8 cellular contexts compared by ENCODE assay signal in the genomic region with DNA sequence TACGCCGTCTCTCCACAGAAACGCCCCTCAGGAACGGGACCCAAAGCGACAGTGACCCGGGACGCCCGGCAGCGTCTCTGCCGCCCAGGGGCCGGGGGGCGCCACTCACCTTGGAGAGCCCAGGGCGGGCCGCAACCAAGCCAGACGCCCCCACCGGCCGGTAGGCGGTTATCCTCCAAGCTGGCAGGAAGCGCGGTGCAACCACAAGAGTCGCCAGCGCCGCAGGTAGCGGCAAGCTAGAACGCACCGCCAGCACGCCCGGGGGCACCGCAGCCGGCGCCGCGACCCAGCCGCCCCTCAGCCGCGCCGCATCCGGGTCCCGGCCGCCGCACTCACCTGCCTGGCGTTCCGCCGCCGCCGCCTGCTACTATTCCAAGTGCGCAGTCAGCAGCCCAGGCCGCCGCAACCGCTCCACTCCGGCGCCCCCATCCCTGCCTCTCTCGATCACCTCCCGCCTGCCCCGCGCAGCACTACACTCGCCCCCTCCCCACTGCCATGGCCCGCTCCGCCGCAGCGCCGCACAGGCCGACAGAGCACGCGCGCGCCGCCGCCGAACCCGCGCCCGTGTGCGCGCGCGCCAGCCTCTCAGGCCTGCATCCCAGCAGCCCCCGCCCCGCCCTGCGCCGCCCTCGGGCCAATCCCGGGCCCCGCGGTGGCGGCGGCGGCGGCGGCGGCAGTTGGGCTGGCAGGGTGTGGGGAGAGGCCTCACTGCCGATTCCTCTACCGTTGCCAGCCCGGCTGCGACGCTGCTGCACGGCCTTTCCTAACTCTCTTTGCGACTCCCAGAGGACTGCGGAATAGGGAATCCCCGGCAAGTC. TPM values are rescaled to one million over a fixed set of nuclear protein-coding genes. Genes with fewer than 3 reads are reported as not detected.
DNase-seq lines count a peak whose midpoint lies in the region; ATAC-seq and TF ChIP-seq lines count a peak whose summit lies in the region.

Gene PIK3CB, minus strand, starts transcription at position 570 of the 818 bp plus-strand sequence. CDS start 75,585 bp downstream, outside the sequence.

- H3F3A ChIP-seq in neural progenitor cell (ENCODE audit: low read depth): peaks cover 30% of the 10 kb centered on the region

- peak within 1 kb of the TSS; percentile 91 for H3K4me3 Mint-ChIP-seq in neural progenitor cell

- peak within 1 kb of the TSS; percentile 85 for H3K4me3 ChIP-seq in RWPE2 (ENCODE audit: severe bottlenecking)
- H3K4me3 ChIP-seq in fibroblast of the aortic adventitia (ENCODE audit: low read depth, low read length): peak within 1 kb of the TSS; percentile 83
- peak within 1 kb of the TSS; percentile 95 for H3K4me3 ChIP-seq in neural progenitor cell

- H3K36me3 Mint-ChIP-seq in neural progenitor cell: peaks cover 17% of the 10 kb centered on the region

- H3K4me1 ChIP-seq in RWPE2 (ENCODE audit: insufficient read depth, poor library complexity, severe bottlenecking): peaks cover 3% of the 10 kb centered on the region
- H3K4me1 ChIP-seq in neural progenitor cell: peaks cover 12% of the 10 kb centered on the region

- ATAC-seq in GM21825 (IDR thresholded peaks at IDR 0.05; ENCODE audit: unreplicated experiment) (peak; percentile 89), RWPE2 (ENCODE audit: low read depth) (peak; percentile 96)

- H3K36me3 ChIP-seq in RWPE2 (ENCODE audit: low read depth) (no peaks in the 10 kb centered on the region), neural progenitor cell (no peaks in the 10 kb centered on the region)

- TF ChIP-seq CTCF in LNCAP (IDR thresholded peaks at IDR 0.05): peak; percentile 35; the same call in 1 of the 2 replicates
- peak; percentile 39 for TF ChIP-seq CTCF in RWPE2 (IDR thresholded peaks at IDR 0.05; ENCODE audit: poor library complexity, severe bottlenecking)
- no peak for TF ChIP-seq CTCF in fibroblast of the aortic adventitia (IDR thresholded peaks at IDR 0.05; ENCODE audit: insufficient read depth, low read length)
- peak; percentile 44 for TF ChIP-seq CTCF in neural progenitor cell (IDR thresholded peaks at IDR 0.05)

- H3K27ac ChIP-seq in RWPE2 (ENCODE audit: poor library complexity, severe bottlenecking) (peak within 1 kb of the TSS; percentile 69), neural progenitor cell (peak within 1 kb of the TSS; percentile 97)

- H3K27me3 ChIP-seq in RWPE2 (ENCODE audit: insufficient read depth, poor library complexity, severe bottlenecking) (no peaks in the 10 kb centered on the region), neural progenitor cell (no peaks in the 10 kb centered on the region)

- H3K9me3 Mint-ChIP-seq in neural progenitor cell: peaks cover 9% of the 10 kb centered on the region

- peaks cover 8% of the 10 kb centered on the region for H4K20me1 ChIP-seq in neural progenitor cell (ENCODE audit: low read depth)

- H3K4me1 Mint-ChIP-seq in neural progenitor cell: peaks cover 13% of the 10 kb centered on the region

- H3K9ac ChIP-seq in neural progenitor cell: peak within 1 kb of the TSS; percentile 68

- H3K27me3 Mint-ChIP-seq in neural progenitor cell (ENCODE audit: insufficient read depth, low read depth): peaks cover 6% of the 10 kb centered on the region

- DNase-seq in Daoy (ENCODE audit: low read depth) (peak; percentile 96), RWPE2 (ENCODE audit: low spot score) (peak; percentile 86), fibroblast of the aortic adventitia (ENCODE audit: low read depth) (peak; percentile 65), neural progenitor cell (ENCODE audit: low spot score) (peak; percentile 97), stromal cell of bone marrow (ENCODE audit: low read depth) (peak; percentile 76)
- DNase-seq in activated effector memory CD4-positive, alpha-beta T cell treated with Interleukin-2 at 50 U/mL for 16 hours: peak; percentile 81

- H2AFZ ChIP-seq in neural progenitor cell (replicated peaks): peak within 1 kb of the TSS; percentile 63

- peak within 1 kb of the TSS; percentile 94 for H3K27ac Mint-ChIP-seq in neural progenitor cell

- peaks cover 47% of the 10 kb centered on the region for H3K79me2 ChIP-seq in neural progenitor cell (ENCODE audit: low read depth)

- peak within 1 kb of the TSS; percentile 96 for H3K4me2 ChIP-seq in neural progenitor cell

- H3K9me3 ChIP-seq in RWPE2 (ENCODE audit: severe bottlenecking) (no peaks in the 10 kb centered on the region), neural progenitor cell (ENCODE audit: low read depth) (no peaks in the 10 kb centered on the region)

RNA-seq across cellular contexts. Expression of gene PIK3CB, which starts in this region (rescaled TPM):
- 6.6 and 7.8 TPM in 2 replicates for total RNA-seq in Daoy (2014; rRNA removed; shearing (Covaris generic))
- total RNA-seq in fibroblast of the aortic adventitia (ENCODE audit: low replicate concordance) (4.4 and 9.9 TPM in 2 replicates), neural progenitor cell (ENCODE audit: low replicate concordance) (11.1 and 17.7 TPM in 2 replicates)

Comparison
In these comparisons a context has a peak if more than half of its experiments do, and no peak if none do; other contexts are left out.
1. Peak in every context shown above with its lines: DNase-seq, ATAC-seq, H3K4me3 ChIP-seq and H3K27ac ChIP-seq.